20 cellular contexts compared by ENCODE assay signal in genomic region chr4:86398187-86398586, GRCh38. TPM values are rescaled to one million over a fixed set of nuclear protein-coding genes. Genes with fewer than 3 reads are reported as not detected.
A peak's percentile ranks its signal among the peaks of the same experiment; 100 is the strongest.
DNase-seq lines count a peak whose midpoint lies in the region; ATAC-seq and FAIRE-seq lines count a peak whose summit lies in the region.
"Had no signal": no experiment of that assay in that cellular context is flagged by ENCODE, and none has a peak within 500 bp of the region (broad histone marks: within the 10 kb centered on the region; RNA-seq: fewer than 3 reads in every experiment).

No MANE protein-coding gene starts in this region.

- FAIRE-seq in endometrium (lab: Jason Lieb, UNC), result peak; percentile 21
- FAIRE-seq: GM19239, HepG2 had no signal

- DNase-seq in NCI-H526 (lab: John Stamatoyannopoulos, UW) (no peak), NCI-H1694 treated with DMSO at 0.1 percent for 48 hours (lab: John Stamatoyannopoulos, UW) (no peak)
- DNase-seq: activated CD4-positive, alpha-beta T cell treated with anti-CD3 and anti-CD28 coated beads, Interleukin-2, amount 50 U/mL, for 4 hours; activated T-cell treated with anti-CD3 and anti-CD28 coated beads, Interleukin-2, amount 50 U/mL, for 4 hours; AML-193; brain microvascular endothelial cell; COR-L47; foreskin melanocyte; NCI-H2029; SW 1271; tibial artery had no signal

- no peaks in the 10 kb centered on the region for H3K4me1 Mint-ChIP-seq in activated T-helper 17 cell treated with anti-CD3 and anti-CD28 coated beads, Interleukin-2, amount 50 U/mL, for 72 hours
- H3K4me1 Mint-ChIP-seq: stimulated activated effector memory CD8-positive, alpha-beta T cell treated with anti-CD3 and anti-CD28 coated beads, Interleukin-12 subunit alpha, Interleukin-12 subunit beta, amount 100 ng/mL, for 72 hours had no signal

- no peak overlapping the region for H3K27ac Mint-ChIP-seq in activated T-helper 17 cell treated with anti-CD3 and anti-CD28 coated beads, Interleukin-2, amount 50 U/mL, for 72 hours
- H3K27ac Mint-ChIP-seq: stimulated activated effector memory CD8-positive, alpha-beta T cell treated with anti-CD3 and anti-CD28 coated beads, Interleukin-12 subunit alpha, Interleukin-12 subunit beta, amount 100 ng/mL, for 72 hours had no signal

- H3K27me3 Mint-ChIP-seq in activated T-helper 17 cell treated with anti-CD3 and anti-CD28 coated beads, Interleukin-2, amount 50 U/mL, for 72 hours, result peaks cover 6% of the 10 kb centered on the region

- H3K4me3 Mint-ChIP-seq in activated T-helper 17 cell treated with anti-CD3 and anti-CD28 coated beads, Interleukin-2, amount 50 U/mL, for 72 hours, result no peak overlapping the region
- H3K4me3 Mint-ChIP-seq: activated T-cell treated with anti-CD3 and anti-CD28 coated beads, Interleukin-2, amount 50 U/mL, for 4 hours; stimulated activated effector memory CD8-positive, alpha-beta T cell treated with anti-CD3 and anti-CD28 coated beads, Interleukin-12 subunit alpha, Interleukin-12 subunit beta, amount 100 ng/mL, for 72 hours had no signal

- no peaks in the 10 kb centered on the region for H3K36me3 Mint-ChIP-seq in activated T-helper 17 cell treated with anti-CD3 and anti-CD28 coated beads, Interleukin-2, amount 50 U/mL, for 72 hours (ENCODE audit: low read depth)
- H3K36me3 Mint-ChIP-seq: stimulated activated effector memory CD8-positive, alpha-beta T cell treated with anti-CD3 and anti-CD28 coated beads, Interleukin-12 subunit alpha, Interleukin-12 subunit beta, amount 100 ng/mL, for 72 hours had no signal

- ATAC-seq in GM18907 (IDR thresholded peaks at IDR 0.05; ENCODE audit: unreplicated experiment), result peak; percentile 86
- peak; percentile 80 for ATAC-seq in GM21529 (IDR thresholded peaks at IDR 0.05; ENCODE audit: unreplicated experiment)
- peak; percentile 58 for ATAC-seq in HG03066 (IDR thresholded peaks at IDR 0.05; ENCODE audit: low read depth, unreplicated experiment)
- ATAC-seq in activated T-helper 17 cell treated with anti-CD3 and anti-CD28 coated beads, Interleukin-2, amount 50 U/mL, for 72 hours (replicated peaks), result no peak
- ATAC-seq: activated T-cell treated with anti-CD3 and anti-CD28 coated beads, Interleukin-2, amount 50 U/mL, for 4 hours; HepG2; left lobe of liver; stimulated activated effector memory CD8-positive, alpha-beta T cell treated with anti-CD3 and anti-CD28 coated beads, Interleukin-12 subunit alpha, Interleukin-12 subunit beta, amount 100 ng/mL, for 72 hours had no signal

- no peaks in the 10 kb centered on the region for H3K9me3 Mint-ChIP-seq in activated T-helper 17 cell treated with anti-CD3 and anti-CD28 coated beads, Interleukin-2, amount 50 U/mL, for 72 hours
- H3K9me3 Mint-ChIP-seq: activated T-cell treated with anti-CD3 and anti-CD28 coated beads, Interleukin-2, amount 50 U/mL, for 4 hours had no signal

RNA-seq across cellular contexts. Expression of gene MAPK10, which starts 38.3 kb away (rescaled TPM):
- total RNA-seq in activated T-helper 17 cell treated with anti-CD3 and anti-CD28 coated beads, Interleukin-2, amount 50 U/mL, for 72 hours, result under 1 TPM; 0.87 to 0.95 TPM
- total RNA-seq: HepG2 had no signal
